In genomic region chr5:116574682-116575634, GRCh38 we compare ENCODE assay signal across 8 cellular contexts. TPM values are rescaled to one million over a fixed set of nuclear protein-coding genes. Genes with fewer than 3 reads are reported as not detected.
A peak's percentile ranks its signal among the peaks of the same experiment; 100 is the strongest.
DNase-seq lines count a peak whose midpoint lies in the region; ATAC-seq and TF ChIP-seq lines count a peak whose summit lies in the region.

A gene with protein sequence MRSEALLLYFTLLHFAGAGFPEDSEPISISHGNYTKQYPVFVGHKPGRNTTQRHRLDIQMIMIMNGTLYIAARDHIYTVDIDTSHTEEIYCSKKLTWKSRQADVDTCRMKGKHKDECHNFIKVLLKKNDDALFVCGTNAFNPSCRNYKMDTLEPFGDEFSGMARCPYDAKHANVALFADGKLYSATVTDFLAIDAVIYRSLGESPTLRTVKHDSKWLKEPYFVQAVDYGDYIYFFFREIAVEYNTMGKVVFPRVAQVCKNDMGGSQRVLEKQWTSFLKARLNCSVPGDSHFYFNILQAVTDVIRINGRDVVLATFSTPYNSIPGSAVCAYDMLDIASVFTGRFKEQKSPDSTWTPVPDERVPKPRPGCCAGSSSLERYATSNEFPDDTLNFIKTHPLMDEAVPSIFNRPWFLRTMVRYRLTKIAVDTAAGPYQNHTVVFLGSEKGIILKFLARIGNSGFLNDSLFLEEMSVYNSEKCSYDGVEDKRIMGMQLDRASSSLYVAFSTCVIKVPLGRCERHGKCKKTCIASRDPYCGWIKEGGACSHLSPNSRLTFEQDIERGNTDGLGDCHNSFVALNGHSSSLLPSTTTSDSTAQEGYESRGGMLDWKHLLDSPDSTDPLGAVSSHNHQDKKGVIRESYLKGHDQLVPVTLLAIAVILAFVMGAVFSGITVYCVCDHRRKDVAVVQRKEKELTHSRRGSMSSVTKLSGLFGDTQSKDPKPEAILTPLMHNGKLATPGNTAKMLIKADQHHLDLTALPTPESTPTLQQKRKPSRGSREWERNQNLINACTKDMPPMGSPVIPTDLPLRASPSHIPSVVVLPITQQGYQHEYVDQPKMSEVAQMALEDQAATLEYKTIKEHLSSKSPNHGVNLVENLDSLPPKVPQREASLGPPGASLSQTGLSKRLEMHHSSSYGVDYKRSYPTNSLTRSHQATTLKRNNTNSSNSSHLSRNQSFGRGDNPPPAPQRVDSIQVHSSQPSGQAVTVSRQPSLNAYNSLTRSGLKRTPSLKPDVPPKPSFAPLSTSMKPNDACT (minus strand): TSS chr5:116574823. CDS start chr5:116504944, 69,879 bp downstream.

- H3K4me3 Mint-ChIP-seq in activated T-helper 2 cell treated with anti-CD3 and anti-CD28 coated beads, Interferon-gamma antibody, Interleukin-2, Interleukin-4, amounts not matched to agents 10 μg/mL and 5 μg/mL and 100 μg/mL, durations not matched to agents 14 hours and 24 hours and 36 hours (ENCODE audit: low read depth), result peak within 1 kb of the TSS; percentile 69
- peak within 1 kb of the TSS; percentile 75 for H3K4me3 Mint-ChIP-seq in natural killer cell treated with Interleukin-12 subunit alpha and Interleukin-12 subunit beta and Interleukin-15 and Interleukin-18, amount 100 ng/mL, for 72 hours

- H3K9me3 Mint-ChIP-seq in activated T-helper 2 cell treated with anti-CD3 and anti-CD28 coated beads, Interferon-gamma antibody, Interleukin-2, Interleukin-4, amounts not matched to agents 10 μg/mL and 5 μg/mL and 100 μg/mL, durations not matched to agents 14 hours and 24 hours and 36 hours, result no peaks in the 10 kb centered on the region
- H3K9me3 Mint-ChIP-seq in natural killer cell treated with Interleukin-12 subunit alpha and Interleukin-12 subunit beta and Interleukin-15 and Interleukin-18, amount 100 ng/mL, for 72 hours, result no peaks in the 10 kb centered on the region

- H3K4me1 Mint-ChIP-seq in activated T-helper 2 cell treated with anti-CD3 and anti-CD28 coated beads, Interferon-gamma antibody, Interleukin-2, Interleukin-4, amounts not matched to agents 10 μg/mL and 5 μg/mL and 100 μg/mL, durations not matched to agents 14 hours and 24 hours and 36 hours (ENCODE audit: low read depth), result peaks cover 20% of the 10 kb centered on the region
- peaks cover 5 to 12% of the 10 kb centered on the region in 2 donors for H3K4me1 Mint-ChIP-seq in natural killer cell treated with Interleukin-12 subunit alpha and Interleukin-12 subunit beta and Interleukin-15 and Interleukin-18, amount 100 ng/mL, for 72 hours (ENCODE audit: low read depth in 2 of 2)

- H3K27ac ChIP-seq in foreskin keratinocyte, result no peak within 1 kb of the TSS
- H3K27ac ChIP-seq in temporal lobe (ENCODE audit: low read depth, low read length), result peak within 1 kb of the TSS; percentile 68

- H3K27me3 ChIP-seq in foreskin keratinocyte, result peaks cover 55% of the 10 kb centered on the region

- H3K36me3 Mint-ChIP-seq in activated T-helper 2 cell treated with anti-CD3 and anti-CD28 coated beads, Interferon-gamma antibody, Interleukin-2, Interleukin-4, amounts not matched to agents 10 μg/mL and 5 μg/mL and 100 μg/mL, durations not matched to agents 14 hours and 24 hours and 36 hours (ENCODE audit: low read depth), result no peaks in the 10 kb centered on the region
- peaks cover 5% of the 10 kb centered on the region for H3K36me3 Mint-ChIP-seq in natural killer cell treated with Interleukin-12 subunit alpha and Interleukin-12 subunit beta and Interleukin-15 and Interleukin-18, amount 100 ng/mL, for 72 hours

- peaks cover 67% of the 10 kb centered on the region for H3K27me3 Mint-ChIP-seq in activated T-helper 2 cell treated with anti-CD3 and anti-CD28 coated beads, Interferon-gamma antibody, Interleukin-2, Interleukin-4, amounts not matched to agents 10 μg/mL and 5 μg/mL and 100 μg/mL, durations not matched to agents 14 hours and 24 hours and 36 hours (ENCODE audit: low read depth)
- H3K27me3 Mint-ChIP-seq in natural killer cell treated with Interleukin-12 subunit alpha and Interleukin-12 subunit beta and Interleukin-15 and Interleukin-18, amount 100 ng/mL, for 72 hours, result peaks cover 46 to 60% of the 10 kb centered on the region in 2 donors

- no peak within 1 kb of the TSS for H3K27ac Mint-ChIP-seq in activated T-helper 2 cell treated with anti-CD3 and anti-CD28 coated beads, Interferon-gamma antibody, Interleukin-2, Interleukin-4, amounts not matched to agents 10 μg/mL and 5 μg/mL and 100 μg/mL, durations not matched to agents 14 hours and 24 hours and 36 hours
- H3K27ac Mint-ChIP-seq in natural killer cell treated with Interleukin-12 subunit alpha and Interleukin-12 subunit beta and Interleukin-15 and Interleukin-18, amount 100 ng/mL, for 72 hours, result no peak within 1 kb of the TSS

- TF ChIP-seq CTCF in foreskin keratinocyte (conservative IDR thresholded peaks at IDR 0.05), result peak; percentile 28

- peak; percentile 91 for DNase-seq in COLO668 (lab: John Stamatoyannopoulos, UW; ENCODE audit: unreplicated experiment)
- DNase-seq in NCI-H526 (lab: John Stamatoyannopoulos, UW), result peak; percentile 48 to 83
- DNase-seq in activated T-helper 2 cell treated with anti-CD3 and anti-CD28 coated beads, Interferon-gamma antibody, Interleukin-2, Interleukin-4, amounts not matched to agents 10 μg/mL and 5 μg/mL and 100 μg/mL, durations not matched to agents 14 hours and 24 hours and 36 hours (ENCODE audit: low spot score), result peak; percentile 63
- DNase-seq in foreskin keratinocyte, result peak; percentile 81 to 91
- no peak for DNase-seq in natural killer cell treated with Interleukin-12 subunit alpha and Interleukin-12 subunit beta and Interleukin-15 and Interleukin-18, amount 100 ng/mL, for 72 hours (ENCODE audit: low spot score)

- no peaks in the 10 kb centered on the region for H3K4me1 ChIP-seq in foreskin keratinocyte

- intact Hi-C loops in activated T-helper 2 cell treated with anti-CD3 and anti-CD28 coated beads, Interferon-gamma antibody, Interleukin-2, Interleukin-4, amounts not matched to agents 10 μg/mL and 5 μg/mL and 100 μg/mL, durations not matched to agents 14 hours and 24 hours and 36 hours (cut with micrococcal nuclease), result loop anchor here (2.0 to 10.0 kb wide), 4 partner anchors 434 to 1400 kb away; partner anchors contain the start of gene CCDC112

- ATAC-seq in GM19351 (IDR thresholded peaks at IDR 0.05; ENCODE audit: unreplicated experiment) (peak; percentile 54), HG03439 (IDR thresholded peaks at IDR 0.05; ENCODE audit: unreplicated experiment) (peak; percentile 69), foreskin keratinocyte (peak; percentile 82)
- peak; percentile 76 to 78 for ATAC-seq in natural killer cell treated with Interleukin-12 subunit alpha and Interleukin-12 subunit beta and Interleukin-15 and Interleukin-18, amount 100 ng/mL, for 72 hours

RNA-seq across cellular contexts. Expression of the gene that starts here (rescaled TPM):
- total RNA-seq in activated T-helper 2 cell treated with anti-CD3 and anti-CD28 coated beads, Interferon-gamma antibody, Interleukin-2, Interleukin-4, amounts not matched to agents 10 μg/mL and 5 μg/mL and 100 μg/mL, durations not matched to agents 14 hours and 24 hours and 36 hours, result 0.67 TPM in 1 of 2 replicates, not detected in the other
- total RNA-seq in foreskin keratinocyte (0.34 and 0.49 TPM in 2 replicates), temporal lobe (37.1 TPM)
- 0.10 and 0.20 TPM in 2 replicates for polyA plus RNA-seq in foreskin keratinocyte
- total RNA-seq in natural killer cell treated with Interleukin-12 subunit alpha and Interleukin-12 subunit beta and Interleukin-15 and Interleukin-18, amount 100 ng/mL, for 72 hours, result not detected

Comparison
In these comparisons a context has a peak if more than half of its experiments do, and no peak if none do; other contexts are left out.
1. RNA of the gene that starts here (total RNA-seq): 37.1 TPM in temporal lobe (single experiment); 0.34 to 0.49 TPM in foreskin keratinocyte, not detected in natural killer cell treated with Interleukin-12 subunit alpha and Interleukin-12 subunit beta and Interleukin-15 and Interleukin-18, amount 100 ng/mL, for 72 hours and 0.67 TPM in activated T-helper 2 cell treated with anti-CD3 and anti-CD28 coated beads, Interferon-gamma antibody, Interleukin-2, Interleukin-4, amounts not matched to agents 10 μg/mL and 5 μg/mL and 100 μg/mL, durations not matched to agents 14 hours and 24 hours and 36 hours; every median in the first group is over 10 times any median in the second.
2. Peak in DNase-seq in activated T-helper 2 cell treated with anti-CD3 and anti-CD28 coated beads, Interferon-gamma antibody, Interleukin-2, Interleukin-4, amounts not matched to agents 10 μg/mL and 5 μg/mL and 100 μg/mL, durations not matched to agents 14 hours and 24 hours and 36 hours; RNA of the gene not detected or under 1 TPM.
3. Peak in DNase-seq and ATAC-seq in foreskin keratinocyte; RNA of the gene not detected or under 1 TPM.
4. Peak in ATAC-seq in natural killer cell treated with Interleukin-12 subunit alpha and Interleukin-12 subunit beta and Interleukin-15 and Interleukin-18, amount 100 ng/mL, for 72 hours; RNA of the gene not detected or under 1 TPM.
5. Peak in every context shown above with its lines, with median percentiles within 50 percentile points of each other: ATAC-seq.